In the genomic region with DNA sequence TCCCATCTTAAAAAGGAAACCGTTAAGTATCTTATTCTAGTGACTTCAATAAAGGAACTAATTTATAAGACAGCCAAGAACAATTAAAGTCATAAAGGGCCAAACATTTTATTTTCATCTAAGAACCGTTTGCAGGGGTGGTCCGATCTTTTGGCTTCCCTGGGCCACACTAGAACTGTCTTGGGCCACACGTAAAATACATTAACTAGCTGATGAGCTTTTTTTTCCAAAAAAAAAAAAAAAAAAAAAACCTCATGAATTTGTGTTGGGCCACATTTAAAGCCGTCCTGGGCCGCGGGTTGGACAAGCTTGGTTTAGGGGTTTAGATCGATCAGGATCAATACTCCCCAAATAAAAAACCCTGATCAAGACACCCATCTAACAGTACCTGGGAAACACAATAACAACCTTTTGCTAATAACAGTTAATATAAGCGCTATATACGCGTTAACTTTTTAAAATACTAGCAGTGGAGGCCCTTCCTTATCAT, we compare ENCODE assay signal across 8 cellular contexts. TPM values are rescaled to one million over a fixed set of nuclear protein-coding genes. Genes with fewer than 3 reads are reported as not detected.
DNase-seq lines count a peak whose midpoint lies in the region; ATAC-seq and TF ChIP-seq lines count a peak whose summit lies in the region.

No MANE protein-coding gene starts in this region.

- H3K4me3 ChIP-seq in CD8-positive, alpha-beta T cell (ENCODE audit: low read depth, low read length), result peak overlapping the region; percentile 69
- H3K4me3 ChIP-seq in PC-3 (ENCODE audit: low read length), result peak overlapping the region; percentile 93

- CTCF ChIA-PET in CD8-positive, alpha-beta T cell (lab: Charles Lee), result interaction anchor here (0.6 to 1.6 kb wide), 2 partner anchors 265 to 373 kb away, joined by 3 read pairs; a partner anchor contains a TSS
- CTCF ChIA-PET in PC-3 (lab: Charles Lee), result interaction anchor here (0.6 kb wide), 2 partner anchors 692 to 693 kb away, joined by 5 to 6 read pairs; a partner anchor contains a TSS

- H4K20me1 ChIP-seq in PC-3 (ENCODE audit: low read length), result peaks cover 54% of the 10 kb centered on the region

- peak overlapping the region; percentile 99 for H3K9ac ChIP-seq in PC-3 (ENCODE audit: low read length)

- POLR2A ChIA-PET in CD8-positive, alpha-beta T cell (lab: Charles Lee), result interaction anchor here (0.6 to 2.7 kb wide), 4 partner anchors 15 to 476 kb away, joined by 3 to 13 read pairs (median 4); a partner anchor contains a TSS
- POLR2A ChIA-PET in PC-3 (lab: Charles Lee; ENCODE audit: unreplicated experiment), result interaction anchor here (0.6 kb wide), 2 partner anchors 14 to 503 kb away, joined by 3 read pairs; no protein-coding TSS in a partner anchor

- no peaks in the 10 kb centered on the region for H3K36me3 ChIP-seq in CD8-positive, alpha-beta T cell (ENCODE audit: insufficient read depth, low read length)
- H3K36me3 ChIP-seq in PC-3 (ENCODE audit: low read depth, low read length), result peaks cover 41% of the 10 kb centered on the region

- DNase-seq in CD8-positive, alpha-beta T cell, result no peak
- DNase-seq in PC-3 (no peak), endothelial cell (ENCODE audit: low spot score) (no peak), osteocyte (ENCODE audit: extremely low spot score, unreplicated experiment) (no peak), islet precursor cell (no peak), KG1 (lab: John Stamatoyannopoulos, UW) (no peak)
- DNase-seq in activated CD4-positive, CD25-positive, alpha-beta regulatory T cell treated with anti-CD3 and anti-CD28 coated beads, Interleukin-2, amount 50 U/mL, for 72 hours, result no peak

- TF ChIP-seq CTCF in CD8-positive, alpha-beta T cell (IDR thresholded peaks at IDR 0.05), result no peak
- TF ChIP-seq CTCF in PC-3 (conservative IDR thresholded peaks at IDR 0.05; ENCODE audit: low read depth, low read length) (no peak), endothelial cell (IDR thresholded peaks at IDR 0.05; ENCODE audit: unreplicated experiment) (no peak), osteocyte (IDR thresholded peaks at IDR 0.05) (no peak)

- H3K79me2 ChIP-seq in PC-3 (ENCODE audit: low read length), result peaks cover 61% of the 10 kb centered on the region

- no TSS peak for BruUV-seq in PC-3 (replicated peaks; lab: Mats Ljungman, UMichigan)

- no peak for ATAC-seq in CD8-positive, alpha-beta T cell
- ATAC-seq in PC-3 (no peak), HG02981 (IDR thresholded peaks at IDR 0.05; ENCODE audit: unreplicated experiment) (no peak)

- H3K27me3 ChIP-seq in CD8-positive, alpha-beta T cell (ENCODE audit: insufficient read depth, low read length), result no peaks in the 10 kb centered on the region
- no peaks in the 10 kb centered on the region for H3K27me3 ChIP-seq in PC-3 (ENCODE audit: low read length)

- H2AFZ ChIP-seq in PC-3 (ENCODE audit: low read length), result peak overlapping the region; percentile 80; the same call in 1 of the 2 replicates

- H3K9me3 ChIP-seq in CD8-positive, alpha-beta T cell (ENCODE audit: low read length), result no peaks in the 10 kb centered on the region
- no peaks in the 10 kb centered on the region for H3K9me3 ChIP-seq in PC-3 (ENCODE audit: low read length)

- intact Hi-C loops in CD8-positive, alpha-beta T cell (cut with DNase I, micrococcal nuclease), result loop anchor here (2.0 to 5.0 kb wide), 2 partner anchors 374 to 572 kb away; a partner anchor contains a TSS
- intact Hi-C loops in PC-3 (cut with micrococcal nuclease), result loop anchor here (5.0 to 10.0 kb wide), 3 partner anchors 46 to 374 kb away; no protein-coding TSS in a partner anchor

- H3K4me3 Mint-ChIP-seq in CD8-positive, alpha-beta T cell, result peak overlapping the region; percentile 99
- H3K4me3 Mint-ChIP-seq in endothelial cell (ENCODE audit: unreplicated experiment) (peak overlapping the region; percentile 93), osteocyte (ENCODE audit: unreplicated experiment) (peak overlapping the region; percentile 91)

- peaks cover 34% of the 10 kb centered on the region for H3K4me1 ChIP-seq in CD8-positive, alpha-beta T cell (ENCODE audit: insufficient read depth, low read length)
- peaks cover 31% of the 10 kb centered on the region for H3K4me1 ChIP-seq in PC-3 (ENCODE audit: insufficient read depth, low read length)

- peak overlapping the region; percentile 83 for H3K4me2 ChIP-seq in PC-3 (ENCODE audit: low read length)

- H3K27ac Mint-ChIP-seq in CD8-positive, alpha-beta T cell, result peak overlapping the region; percentile 94
- H3K27ac Mint-ChIP-seq in endothelial cell (ENCODE audit: unreplicated experiment), result peak overlapping the region; percentile 90
- H3K27ac Mint-ChIP-seq in osteocyte (ENCODE audit: unreplicated experiment), result peak overlapping the region; percentile 98

- peak overlapping the region; percentile 98 for H3K27ac ChIP-seq in CD8-positive, alpha-beta T cell (ENCODE audit: low read depth, low read length)
- peak overlapping the region; percentile 76 for H3K27ac ChIP-seq in PC-3 (ENCODE audit: low read length)

- no peaks in the 10 kb centered on the region for H3K9me2 ChIP-seq in PC-3 (replicated peaks; ENCODE audit: low read length)

- no peaks in the 10 kb centered on the region for H3F3A ChIP-seq in PC-3 (ENCODE audit: low read length, unreplicated experiment)

- H3K27me3 Mint-ChIP-seq in CD8-positive, alpha-beta T cell (ENCODE audit: low read depth), result no peaks in the 10 kb centered on the region
- H3K27me3 Mint-ChIP-seq in endothelial cell (ENCODE audit: unreplicated experiment) (peaks cover 6% of the 10 kb centered on the region), osteocyte (ENCODE audit: unreplicated experiment) (no peaks in the 10 kb centered on the region)

- H3K36me3 Mint-ChIP-seq in CD8-positive, alpha-beta T cell, result peaks cover 26% of the 10 kb centered on the region
- H3K36me3 Mint-ChIP-seq in endothelial cell (ENCODE audit: low read depth, unreplicated experiment) (no peaks in the 10 kb centered on the region), osteocyte (ENCODE audit: unreplicated experiment) (peaks cover 18% of the 10 kb centered on the region)

- peaks cover 5% of the 10 kb centered on the region for H3K9me3 Mint-ChIP-seq in CD8-positive, alpha-beta T cell
- H3K9me3 Mint-ChIP-seq in endothelial cell (ENCODE audit: unreplicated experiment) (no peaks in the 10 kb centered on the region), osteocyte (ENCODE audit: unreplicated experiment) (peaks cover 6% of the 10 kb centered on the region)

- peaks cover 62% of the 10 kb centered on the region for H3K4me1 Mint-ChIP-seq in CD8-positive, alpha-beta T cell (ENCODE audit: low read depth)
- H3K4me1 Mint-ChIP-seq in endothelial cell (ENCODE audit: unreplicated experiment) (peaks cover 26% of the 10 kb centered on the region), osteocyte (ENCODE audit: unreplicated experiment) (peaks cover 40% of the 10 kb centered on the region)

RNA-seq across cellular contexts. Expression of a gene that starts 1.2 kb away (rescaled TPM):
- total RNA-seq in CD8-positive, alpha-beta T cell, result 100 to 1,000 TPM; 581 to 618 TPM
- total RNA-seq in PC-3 (2014; rRNA removed), result 200 and 247 TPM in 2 replicates
- 603 TPM for total RNA-seq in endothelial cell (ENCODE audit: unreplicated experiment)
- total RNA-seq in osteocyte, result 542 and 552 TPM in 2 replicates

RNA-seq across cellular contexts. Expression of a gene that starts 51.7 kb away (rescaled TPM):
- 1 to 10 TPM; 5.6 to 5.8 TPM for total RNA-seq in CD8-positive, alpha-beta T cell
- 181 and 218 TPM in 2 replicates for total RNA-seq in PC-3 (2014; rRNA removed)
- total RNA-seq in endothelial cell (ENCODE audit: unreplicated experiment), result 50.3 TPM
- total RNA-seq in osteocyte, result 52.0 and 53.7 TPM in 2 replicates
